In the genomic region with DNA sequence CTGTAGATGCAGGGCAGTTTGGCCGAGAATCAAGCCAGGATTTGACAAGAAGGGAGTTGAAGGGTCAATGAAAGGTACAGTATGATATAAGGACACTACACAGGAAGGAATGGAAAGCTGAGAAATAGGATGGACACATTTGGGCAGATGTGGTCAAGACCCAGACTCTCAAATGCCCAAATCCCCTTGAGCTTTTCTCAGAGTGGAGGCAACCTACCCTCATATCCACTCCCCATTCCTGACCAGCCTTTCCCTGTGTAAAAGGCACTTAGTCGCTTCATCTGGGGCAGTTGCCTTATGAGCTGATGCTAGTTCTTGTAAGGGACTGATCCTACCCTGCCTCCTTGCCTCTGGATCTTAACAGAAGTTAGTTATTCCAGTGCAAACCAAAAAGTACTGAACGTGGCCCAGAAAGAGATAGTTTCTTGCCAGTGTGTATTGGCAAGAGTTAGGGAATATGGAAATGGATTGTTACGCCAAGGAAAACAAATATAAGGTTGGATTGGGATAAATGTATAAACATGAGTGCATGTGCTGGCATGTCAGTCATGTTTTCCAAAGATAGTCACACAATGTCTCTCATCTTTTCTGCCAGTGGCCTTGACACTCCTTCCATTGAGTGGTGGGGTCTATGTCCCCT, we compare ENCODE assay signal across 2 cellular contexts.
TF ChIP-seq lines count a peak whose summit lies in the region.

No MANE protein-coding gene starts in this region.

TF ChIP-seq in IMR-90, 13 proteins besides CTCF, POLR2A, EP300 and RAD21:
- no peak for TF ChIP-seq RCOR1 (IDR thresholded peaks at IDR 0.05; ENCODE audit: insufficient replicate concordance, low read length)
- no peak for TF ChIP-seq MAFK (IDR thresholded peaks at IDR 0.05; ENCODE audit: low read depth, low read length)
- TF ChIP-seq RFX5 (IDR thresholded peaks at IDR 0.05; ENCODE audit: low read depth, low read length) = no peak
- no peak for TF ChIP-seq MXI1 (IDR thresholded peaks at IDR 0.05; ENCODE audit: borderline replicate concordance, low read depth, low read length)
- no peak for TF ChIP-seq CHD1 (IDR thresholded peaks at IDR 0.05; ENCODE audit: low read depth, low read length)
- TF ChIP-seq CEBPB (IDR thresholded peaks at IDR 0.05; ENCODE audit: low read depth, low read length) = no peak
- no peak for TF ChIP-seq MAZ (IDR thresholded peaks at IDR 0.05; ENCODE audit: borderline replicate concordance, low read depth, low read length)
- no peak for TF ChIP-seq BHLHE40 (IDR thresholded peaks at IDR 0.05; ENCODE audit: low read depth, low read length)
- TF ChIP-seq SMC3 (IDR thresholded peaks at IDR 0.05; ENCODE audit: low read depth, low read length) = no peak
- TF ChIP-seq USF2 (IDR thresholded peaks at IDR 0.05; ENCODE audit: low read depth, low read length) = no peak
- no peak for TF ChIP-seq ELK1 (IDR thresholded peaks at IDR 0.05; ENCODE audit: borderline replicate concordance, low read depth, low read length)
- TF ChIP-seq FOS (IDR thresholded peaks at IDR 0.05; ENCODE audit: low read depth, low read length) = no peak
- TF ChIP-seq NFE2L2 (IDR thresholded peaks at IDR 0.05; ENCODE audit: low read depth, low read length) = no peak

TF ChIP-seq in H1, 55 proteins besides CTCF, POLR2A, EP300 and RAD21:
- TF ChIP-seq SAP30 (IDR thresholded peaks at IDR 0.05; ENCODE audit: insufficient read depth, insufficient replicate concordance, low read length) (no peak), ZNF274 (IDR thresholded peaks at IDR 0.05; ENCODE audit: borderline replicate concordance, extremely low read depth, low read length) (no peak), GTF2F1 (IDR thresholded peaks at IDR 0.05; ENCODE audit: borderline replicate concordance, low read depth, low read length) (no peak), ATF2 (IDR thresholded peaks at IDR 0.05; ENCODE audit: low read length) (no peak), PHF8 (conservative IDR thresholded peaks at IDR 0.05; ENCODE audit: low read depth, low read length) (no peak), SP1 (IDR thresholded peaks at IDR 0.05; ENCODE audit: low read depth, low read length) (no peak), SP2 (IDR thresholded peaks at IDR 0.05; ENCODE audit: low read length) (no peak), POLR2AphosphoS5 (IDR thresholded peaks at IDR 0.05; ENCODE audit: low read depth, low read length) (no peak), EZH2 (IDR thresholded peaks at IDR 0.05; ENCODE audit: low read depth, low read length, severe bottlenecking) (no peak), FOSL1 (IDR thresholded peaks at IDR 0.05; ENCODE audit: insufficient read depth, low read depth, low read length) (no peak), MAX (IDR thresholded peaks at IDR 0.05) (no peak), CHD2 (IDR thresholded peaks at IDR 0.05; ENCODE audit: low read length) (no peak), TBP (IDR thresholded peaks at IDR 0.05; ENCODE audit: low read depth, low read length) (no peak), USF2 (IDR thresholded peaks at IDR 0.05; ENCODE audit: low read length) (no peak), CBX5 (IDR thresholded peaks at IDR 0.05; ENCODE audit: low read depth, low read length) (no peak), CTBP2 (IDR thresholded peaks at IDR 0.05; ENCODE audit: borderline replicate concordance, insufficient read depth, insufficient read length, low read length) (no peak), RXRA (IDR thresholded peaks at IDR 0.05; ENCODE audit: insufficient read depth, low read depth, low read length) (no peak), KDM5A (IDR thresholded peaks at IDR 0.05; ENCODE audit: low read length) (no peak), CREB1 (IDR thresholded peaks at IDR 0.05) (no peak), GABPA (IDR thresholded peaks at IDR 0.05; ENCODE audit: borderline replicate concordance, insufficient read depth, low read length) (no peak)
